In genomic region chr10:101386659-101387259, GRCh38 we compare ENCODE assay signal across 1 cellular context.
A peak's percentile ranks its signal among the peaks of the same experiment; 100 is the strongest.
TF ChIP-seq lines count a peak whose summit lies in the region.

No MANE protein-coding gene starts in this region.

TF ChIP-seq in HEK293, 187 proteins besides CTCF, POLR2A, EP300 and RAD21 (continued from another document and continues in another):
- TF ChIP-seq ZBTB10 (tag by site-specific recombination; IDR thresholded peaks at IDR 0.05) (no peak), ZNF280D (tag by site-specific recombination; IDR thresholded peaks at IDR 0.05) (no peak), ZNF654 (tag by site-specific recombination; IDR thresholded peaks at IDR 0.05; ENCODE audit: low read depth) (no peak), ZBTB11 (tag by site-specific recombination; conservative IDR thresholded peaks at IDR 0.05; ENCODE audit: low read depth) (no peak), ZNF518A (tag by site-specific recombination; conservative IDR thresholded peaks at IDR 0.05; ENCODE audit: low read depth) (no peak), WT1 (tag by site-specific recombination; IDR thresholded peaks at IDR 0.05) (peak; percentile 74), ZBTB44 (tag by site-specific recombination; IDR thresholded peaks at IDR 0.05) (peak; percentile 68), ZNF202 (tag by site-specific recombination; IDR thresholded peaks at IDR 0.05; ENCODE audit: borderline replicate concordance) (no peak), IKZF3 (tag by site-specific recombination; IDR thresholded peaks at IDR 0.05) (peak; percentile 47), KLF17 (tag by site-specific recombination; IDR thresholded peaks at IDR 0.05) (no peak), MEIS1 (CRISPR knock-in tag; IDR thresholded peaks at IDR 0.05; ENCODE audit: borderline replicate concordance) (no peak), PRDM10 (tag by site-specific recombination; IDR thresholded peaks at IDR 0.05) (peak; percentile 43; the same call in 1 of the 2 replicates), HOXD13 (CRISPR knock-in tag; IDR thresholded peaks at IDR 0.05; ENCODE audit: borderline replicate concordance) (no peak), ZNF148 (tag by site-specific recombination; IDR thresholded peaks at IDR 0.05; ENCODE audit: borderline replicate concordance) (no peak), SP7 (tag by site-specific recombination; IDR thresholded peaks at IDR 0.05) (peak; percentile 62), ZNF658 (tag by site-specific recombination; IDR thresholded peaks at IDR 0.05) (no peak), ZNF664 (tag by site-specific recombination; IDR thresholded peaks at IDR 0.05) (peak; percentile 70), PRDM1 (tag by site-specific recombination; IDR thresholded peaks at IDR 0.05) (no peak), ZNF24 (tag by site-specific recombination; IDR thresholded peaks at IDR 0.05) (no peak), INSM2 (tag by site-specific recombination; IDR thresholded peaks at IDR 0.05) (0 out of 2 replicates have a peak, but pooled peaks have one; percentile 16)
